ENCODE assay signal across 7 cellular contexts in genomic region chr5:74526111-74526510, GRCh38.
"Had no signal": no experiment of that assay in that cellular context is flagged by ENCODE, and none has a peak within 500 bp of the region (broad histone marks: within the 10 kb centered on the region; RNA-seq: fewer than 3 reads in every experiment).

No MANE protein-coding gene starts in this region.

- H3K4me3 ChIP-seq: GM12878 had no signal

- FAIRE-seq: G401.6, GM12878, GM12891, GM12892, GM18507 had no signal

- DNase-seq: GDM1, GF-D8 had no signal

- ATAC-seq: GM12878 had no signal
